ENCODE assay signal across 11 cellular contexts in genomic region chr2:74551942-74552913, GRCh38. TPM values are rescaled to one million over a fixed set of nuclear protein-coding genes. Genes with fewer than 3 reads are reported as not detected.
DNase-seq lines count a peak whose midpoint lies in the region; ATAC-seq, FAIRE-seq and TF ChIP-seq lines count a peak whose summit lies in the region.
"Had no signal": no experiment of that assay in that cellular context is flagged by ENCODE, and none has a peak within 500 bp of the region (broad histone marks: within the 10 kb centered on the region; RNA-seq: fewer than 3 reads in every experiment).

No MANE protein-coding gene starts in this region.

- ATAC-seq in activated B cell treated with CpG ODN at 0.5 μM for 24 hours (ENCODE audit: low read depth) (no peak), HG02973 (IDR thresholded peaks at IDR 0.05; ENCODE audit: unreplicated experiment) (no peak)

- H3K4me1 ChIP-seq in BLaER1 treated with 17β-estradiol and CSF1 and Interleukin-3, amounts not matched to agents 10 nM and 100 nM = peaks cover 34 to 48% (median 40%) of the 10 kb centered on the region in 10 experiments
- peaks cover 0 to 16% of the 10 kb centered on the region in 2 donors for H3K4me1 ChIP-seq in muscle layer of duodenum (ENCODE audit: control insufficient read depth in 1 of 2, insufficient read depth in 2 of 2, low read length in 2 of 2)

- H3K9me3 ChIP-seq in BLaER1 treated with 17β-estradiol and CSF1 and Interleukin-3, amounts not matched to agents 10 nM and 100 nM (replicated peaks in 1 of 11) = peaks cover 19 to 26% (median 22%) of the 10 kb centered on the region in 11 experiments
- no peaks in the 10 kb centered on the region for H3K9me3 ChIP-seq in muscle layer of duodenum (ENCODE audit: control insufficient read depth in 1 of 2, low read length in 2 of 2)
- H3K9me3 ChIP-seq: neutrophil had no signal

- peaks cover 0 to 22% (median 12%) of the 10 kb centered on the region in 11 experiments; a peak in 11 of 22 replicates for H4K20me1 ChIP-seq in BLaER1 treated with 17β-estradiol and CSF1 and Interleukin-3, amounts not matched to agents 10 nM and 100 nM

- no peak for TF ChIP-seq CTCF in activated B cell treated with CpG ODN at 0.5 μM for 24 hours (IDR thresholded peaks at IDR 0.05)

- CTCF ChIA-PET in activated B cell treated with CpG ODN at 0.5 μM for 24 hours (lab: Charles Lee) = interaction anchor here (0.6 kb wide), 1 partner anchor 19 kb away, joined by 3 read pairs; no protein-coding TSS in a partner anchor

- H3K4me1 Mint-ChIP-seq in activated B cell treated with CpG ODN at 0.5 μM for 24 hours = peaks cover 39% of the 10 kb centered on the region

- TF ChIP-seq POLR2A in GM12892 (IDR thresholded peaks at IDR 0.05; ENCODE audit: low read depth, low read length) = no peak

- peak overlapping the region in 8 of 11 experiments; percentile 6 to 92 (median 83); a peak in 13 of 22 replicates for H3K27ac ChIP-seq in BLaER1 treated with 17β-estradiol and CSF1 and Interleukin-3, amounts not matched to agents 10 nM and 100 nM
- peak overlapping the region; percentile 47 for H3K27ac ChIP-seq in muscle layer of duodenum (ENCODE audit: low read length)

- peaks cover 42 to 50% (median 46%) of the 10 kb centered on the region in 11 experiments for H3K27me3 ChIP-seq in BLaER1 treated with 17β-estradiol and CSF1 and Interleukin-3, amounts not matched to agents 10 nM and 100 nM
- H3K27me3 ChIP-seq in muscle layer of duodenum (ENCODE audit: low read depth, low read length) = no peaks in the 10 kb centered on the region

- intact Hi-C loops in activated B cell treated with CpG ODN at 0.5 μM for 24 hours (cut with micrococcal nuclease) = no loop called here

- H3K36me3 ChIP-seq in BLaER1 treated with 17β-estradiol and CSF1 and Interleukin-3, amounts not matched to agents 10 nM and 100 nM = peaks cover 0 to 47% (median 20%) of the 10 kb centered on the region in 11 experiments; a peak in 21 of 22 replicates
- H3K36me3 ChIP-seq in muscle layer of duodenum (ENCODE audit: control insufficient read depth in 1 of 2, insufficient read depth in 2 of 2, low read length in 2 of 2) = peaks cover 0 to 6% of the 10 kb centered on the region in 2 donors

- no peaks in the 10 kb centered on the region for H3K9me3 Mint-ChIP-seq in activated B cell treated with CpG ODN at 0.5 μM for 24 hours

- peaks cover 17% of the 10 kb centered on the region for H3K27me3 Mint-ChIP-seq in activated B cell treated with CpG ODN at 0.5 μM for 24 hours

- DNase-seq in GM12892 (ENCODE audit: insufficient read length) (no peak), activated B cell treated with CpG ODN at 0.5 μM for 24 hours (no peak), NCI-H2029 (lab: John Stamatoyannopoulos, UW) (no peak), OCI-M1 (lab: John Stamatoyannopoulos, UW) (no peak)
- DNase-seq in activated CD4-positive, CD25-positive, alpha-beta regulatory T cell (lab: John Stamatoyannopoulos, UW) = no peak
- DNase-seq: activated gamma-delta T cell had no signal

- peak overlapping the region; percentile 42 for H3K4me3 Mint-ChIP-seq in activated B cell treated with CpG ODN at 0.5 μM for 24 hours

- peak overlapping the region in 8 of 11 experiments; percentile 10 to 60 (median 24); a peak in 11 of 22 replicates for H3K9ac ChIP-seq in BLaER1 treated with 17β-estradiol and CSF1 and Interleukin-3, amounts not matched to agents 10 nM and 100 nM

- FAIRE-seq in GM12892 (lab: Jason Lieb, UNC) = peak; percentile 70
- FAIRE-seq: RCC 7860 had no signal

- H3K27ac Mint-ChIP-seq in activated B cell treated with CpG ODN at 0.5 μM for 24 hours = peak overlapping the region; percentile 48

- peaks cover 14% of the 10 kb centered on the region for H3K36me3 Mint-ChIP-seq in activated B cell treated with CpG ODN at 0.5 μM for 24 hours (ENCODE audit: low read depth)

- POLR2A ChIA-PET in activated B cell treated with CpG ODN at 0.5 μM for 24 hours (lab: Charles Lee) = interaction anchor here (0.6 to 2.3 kb wide), 5 partner anchors 13 to 45 kb away, joined by 3 to 8 read pairs (median 4); partner anchors contain the start of genes AUP1 and HTRA2

- peak overlapping the region; percentile 68 to 100 (median 98) for H3K4me2 ChIP-seq in BLaER1 treated with 17β-estradiol and CSF1 and Interleukin-3, amounts not matched to agents 10 nM and 100 nM

- peak overlapping the region in 1 of 10 experiments; percentile 80; a peak in 1 of 20 replicates for H3K4me3 ChIP-seq in BLaER1 treated with 17β-estradiol and CSF1 and Interleukin-3, amounts not matched to agents 10 nM and 100 nM
- peak overlapping the region in 1 of 2 donors; percentile 88 for H3K4me3 ChIP-seq in muscle layer of duodenum (ENCODE audit: low read depth in 1 of 2, low read length in 2 of 2)

RNA-seq across cellular contexts. Expression of gene LOXL3, which starts 1.5 kb away (rescaled TPM):
- 21.0 TPM for polyA plus RNA-seq in GM12892 (2012; ENCODE audit: missing spikeins)
- total RNA-seq in activated B cell treated with CpG ODN at 0.5 μM for 24 hours = 1.4 and 2.3 TPM in 2 replicates

RNA-seq across cellular contexts. Expression of gene DOK1, which starts 2.3 kb away (rescaled TPM):
- polyA plus RNA-seq in GM12892 (2012; ENCODE audit: missing spikeins) = 30.5 TPM
- total RNA-seq in activated B cell treated with CpG ODN at 0.5 μM for 24 hours = 33.8 and 35.1 TPM in 2 replicates

RNA-seq across cellular contexts. Expression of gene HTRA2, which starts 22.5 kb away (rescaled TPM):
- 56.6 TPM for polyA plus RNA-seq in GM12892 (2012; ENCODE audit: missing spikeins)
- total RNA-seq in activated B cell treated with CpG ODN at 0.5 μM for 24 hours = 49.4 and 53.1 TPM in 2 replicates

RNA-seq across cellular contexts. Expression of gene AUP1, which starts 22.7 kb away (rescaled TPM):
- 82.7 TPM for polyA plus RNA-seq in GM12892 (2012; ENCODE audit: missing spikeins)
- 167 and 177 TPM in 2 replicates for total RNA-seq in activated B cell treated with CpG ODN at 0.5 μM for 24 hours

RNA-seq across cellular contexts. Expression of gene DQX1, which starts 26.2 kb away (rescaled TPM):
- polyA plus RNA-seq in GM12892 (2012; ENCODE audit: missing spikeins) = 0.93 TPM
- total RNA-seq in activated B cell treated with CpG ODN at 0.5 μM for 24 hours = 0.51 and 0.73 TPM in 2 replicates
